Comparison of ENCODE assay signal across 8 cellular contexts in the genomic region with DNA sequence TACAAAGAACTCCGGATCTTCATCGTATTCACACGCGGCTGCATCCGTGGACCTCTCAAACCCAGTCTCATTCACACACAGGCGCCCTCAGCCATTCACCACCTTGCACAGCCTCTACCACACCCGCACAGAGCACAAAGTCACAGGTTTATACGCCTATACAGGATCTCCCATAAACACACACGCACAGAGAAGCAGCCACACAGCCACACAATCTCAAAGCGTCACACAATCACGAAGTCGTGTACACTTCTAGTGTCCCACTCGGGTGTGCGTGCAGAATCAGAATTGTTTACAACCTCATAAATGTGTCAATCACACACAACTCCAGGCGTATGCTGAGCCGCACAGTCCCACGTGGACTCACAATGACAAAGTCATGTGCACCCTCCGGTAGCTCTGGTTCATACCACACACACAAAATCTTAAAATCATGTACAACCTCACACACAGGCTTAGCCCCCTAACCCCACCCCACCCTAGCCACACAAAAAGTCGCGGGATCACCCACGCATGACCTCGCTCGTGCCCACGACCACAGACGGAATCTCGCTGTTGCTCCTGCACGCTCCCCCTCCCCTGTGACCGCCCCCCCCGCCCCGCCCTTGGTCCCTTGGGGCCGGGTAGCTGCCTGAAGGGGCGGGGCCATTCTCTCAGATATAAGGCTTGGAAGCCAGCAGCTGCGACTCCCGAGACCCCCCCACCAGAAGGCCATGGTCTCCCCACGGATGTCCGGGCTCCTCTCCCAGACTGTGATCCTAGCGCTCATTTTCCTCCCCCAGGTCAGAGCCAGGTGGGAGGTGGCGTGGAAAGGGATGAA. TPM values are rescaled to one million over a fixed set of nuclear protein-coding genes. Genes with fewer than 3 reads are reported as not detected.
A peak's percentile ranks its signal among the peaks of the same experiment; 100 is the strongest.
DNase-seq lines count a peak whose midpoint lies in the region; ATAC-seq, FAIRE-seq and TF ChIP-seq lines count a peak whose summit lies in the region.

DLL3 (plus strand) TSS at position 686 of the 820 bp plus-strand sequence; CDS start at position 714, 28 bp downstream.

- H3K79me2 ChIP-seq in GM12878 (ENCODE audit: control insufficient read depth, insufficient read depth, low read length), result no peaks in the 10 kb centered on the region

- peak within 1 kb of the TSS; percentile 89 for H3K4me2 ChIP-seq in GM12878 (ENCODE audit: control insufficient read depth, insufficient read depth)

- no peaks in the 10 kb centered on the region for H3K36me3 ChIP-seq in GM12878 (ENCODE audit: control insufficient read depth in 2 of 2, insufficient read depth in 2 of 2, low read length in 1 of 2)

- peaks cover 10% of the 10 kb centered on the region for H3K4me1 ChIP-seq in GM12878 (ENCODE audit: control insufficient read depth, insufficient read depth, low read length)

- FAIRE-seq in GM12878 (lab: Jason Lieb, UNC), result no peak

- no peak for TF ChIP-seq POLR2A in GM12878 (IDR thresholded peaks at IDR 0.05; ENCODE audit: low read depth, low read length)

- H3K4me1 Mint-ChIP-seq in neural crest cell, result peaks cover 20% of the 10 kb centered on the region

- no peaks in the 10 kb centered on the region for H3K9me3 Mint-ChIP-seq in neural crest cell

- SMC1A ChIA-PET in GM12878 (lab: Charles Lee; ENCODE audit: uncharacterized antibody, unreplicated experiment), result interaction anchor here (0.7 to 3.0 kb wide), 11 partner anchors 13 to 108 kb away, joined by 3 to 11 read pairs (median 3); partner anchors contain the start of genes EID2B, MED29, PAF1 and TIMM50

- no peaks in the 10 kb centered on the region for H3K36me3 Mint-ChIP-seq in neural crest cell (ENCODE audit: low read depth)

- 2% methylated on average over 31 of the region's 38 CpGs for WGBS in GM12878 (ENCODE audit: insufficient coverage, insufficient replicate concordance, low lambda C conversion rate, missing lambda C conversion rate)

- peak; percentile 68 for DNase-seq in activated CD8-positive, alpha-beta memory T cell treated with anti-CD3 and anti-CD28 coated beads for 24 hours
- no peak for DNase-seq in activated CD8-positive, alpha-beta memory T cell treated with anti-CD3 and anti-CD28 coated beads, Interleukin-2, amount 50 U/mL, for 4 hours
- DNase-seq in NCI-H526 (lab: John Stamatoyannopoulos, UW), result peak; percentile 92 to 95
- no peak for DNase-seq in GM12878 (ENCODE audit: low read depth, low spot score)
- DNase-seq in neural crest cell (ENCODE audit: low read depth, low spot score), result peak; percentile 17
- DNase-seq in SW 1271 (lab: John Stamatoyannopoulos, UW), result no peak
- no peak for DNase-seq in NOMO-1 (lab: John Stamatoyannopoulos, UW; ENCODE audit: unreplicated experiment in 2 of 2)

- TF ChIP-seq RAD21 in GM12878 (IDR thresholded peaks at IDR 0.05; ENCODE audit: insufficient read depth, low read depth, low read length), result no peak

- H3K27me3 Mint-ChIP-seq in neural crest cell (ENCODE audit: low read depth), result peaks cover 74% of the 10 kb centered on the region

- intact Hi-C loops in GM12878 (cut with micrococcal nuclease; ENCODE audit: unreplicated experiment), result loop anchor here (5.0 kb wide), 1 partner anchor 51 kb away; the partner anchor contains the start of gene SUPT5H

- no TSS peak for BruUV-seq in GM12878 (replicated peaks; lab: Mats Ljungman, UMichigan)

- H3K27ac ChIP-seq in GM12878 (ENCODE audit: control insufficient read depth, insufficient read depth), result no peak within 1 kb of the TSS

- H3K9ac ChIP-seq in GM12878 (ENCODE audit: control insufficient read depth, insufficient read depth, low read length), result no peak within 1 kb of the TSS

- CTCF ChIA-PET in GM12878 (lab: Yijun Ruan, JAX), result interaction anchor here (1.0 to 2.9 kb wide), 17 partner anchors 10 to 175 kb away, joined by 3 to 19 read pairs (median 5); partner anchors contain the start of genes EID2B and PLEKHG2

- RAD21 ChIA-PET in GM12878 (lab: Charles Lee; ENCODE audit: unreplicated experiment), result interaction anchor here (0.5 to 2.2 kb wide), 5 partner anchors 34 to 829 kb away, joined by 3 to 13 read pairs (median 5); partner anchors contain the start of gene EID2B

- TF ChIP-seq EP300 in GM12878 (IDR thresholded peaks at IDR 0.05; ENCODE audit: borderline replicate concordance in 1 of 2, control insufficient read depth in 1 of 2, low read depth in 2 of 2, low read length in 2 of 2), result 0 out of 4 replicates have a peak, but pooled peaks of 1 of the 2 experiments have one; percentile 43

- TF ChIP-seq CTCF in GM12878 (IDR thresholded peaks at IDR 0.05 in 2 of 3, conservative IDR thresholded peaks at IDR 0.05 in 1 of 3; ENCODE audit: control insufficient read depth in 2 of 3, extremely low read depth in 1 of 3, insufficient read depth in 1 of 3, low read depth in 3 of 3, low read length in 3 of 3), result no peak
- no peak for TF ChIP-seq CTCF in neural crest cell (conservative IDR thresholded peaks at IDR 0.05)

- in situ Hi-C loops in GM12878 (cut with MboI), result no loop called here

- H4K20me1 ChIP-seq in GM12878 (ENCODE audit: control insufficient read depth, insufficient read depth), result no peaks in the 10 kb centered on the region

- H2AFZ ChIP-seq in GM12878 (ENCODE audit: control insufficient read depth, low read depth, low read length), result no peak within 1 kb of the TSS; the same call in 1 of the 2 replicates

- 0 out of 2 replicates have a peak within 1 kb of the TSS, but pooled peaks have one; percentile 5 for H3K4me3 ChIP-seq in GM12878

- H3K27me3 ChIP-seq in GM12878 (replicated peaks in 1 of 2; ENCODE audit: control insufficient read depth in 2 of 2, insufficient read depth in 2 of 2, low read length in 1 of 2), result peaks cover 0 to 19% of the 10 kb centered on the region in 2 experiments; a peak in 3 of 4 replicates

- no peaks in the 10 kb centered on the region; the same call in 2 of the 3 replicates for H3K9me3 ChIP-seq in GM12878 (replicated peaks; ENCODE audit: control insufficient read depth, insufficient read depth, low read length)

- H3K4me3 Mint-ChIP-seq in neural crest cell, result peak within 1 kb of the TSS; percentile 79

- ATAC-seq in GM12878, result peak; percentile 68
- ATAC-seq in HG03432 (IDR thresholded peaks at IDR 0.05; ENCODE audit: unreplicated experiment), result no peak

- POLR2A ChIA-PET in GM12878 (lab: Charles Lee), result interaction anchor here (0.5 to 1.2 kb wide), 4 partner anchors 29 to 237 kb away, joined by 3 to 5 read pairs (median 4); no protein-coding TSS in a partner anchor

- H3K27ac Mint-ChIP-seq in neural crest cell (ENCODE audit: unreplicated experiment), result peak within 1 kb of the TSS; percentile 59

TF ChIP-seq in GM12878, 131 proteins besides CTCF, POLR2A, EP300 and RAD21 (continues in another document):
- TF ChIP-seq, protein P1, sequence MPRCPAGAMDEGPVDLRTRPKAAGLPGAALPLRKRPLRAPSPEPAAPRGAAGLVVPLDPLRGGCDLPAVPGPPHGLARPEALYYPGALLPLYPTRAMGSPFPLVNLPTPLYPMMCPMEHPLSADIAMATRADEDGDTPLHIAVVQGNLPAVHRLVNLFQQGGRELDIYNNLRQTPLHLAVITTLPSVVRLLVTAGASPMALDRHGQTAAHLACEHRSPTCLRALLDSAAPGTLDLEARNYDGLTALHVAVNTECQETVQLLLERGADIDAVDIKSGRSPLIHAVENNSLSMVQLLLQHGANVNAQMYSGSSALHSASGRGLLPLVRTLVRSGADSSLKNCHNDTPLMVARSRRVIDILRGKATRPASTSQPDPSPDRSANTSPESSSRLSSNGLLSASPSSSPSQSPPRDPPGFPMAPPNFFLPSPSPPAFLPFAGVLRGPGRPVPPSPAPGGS (IDR thresholded peaks at IDR 0.05; ENCODE audit: borderline replicate concordance, insufficient read depth, low read depth, low read length, poor library complexity, severe bottlenecking), result no peak
- TF ChIP-seq, protein P2, sequence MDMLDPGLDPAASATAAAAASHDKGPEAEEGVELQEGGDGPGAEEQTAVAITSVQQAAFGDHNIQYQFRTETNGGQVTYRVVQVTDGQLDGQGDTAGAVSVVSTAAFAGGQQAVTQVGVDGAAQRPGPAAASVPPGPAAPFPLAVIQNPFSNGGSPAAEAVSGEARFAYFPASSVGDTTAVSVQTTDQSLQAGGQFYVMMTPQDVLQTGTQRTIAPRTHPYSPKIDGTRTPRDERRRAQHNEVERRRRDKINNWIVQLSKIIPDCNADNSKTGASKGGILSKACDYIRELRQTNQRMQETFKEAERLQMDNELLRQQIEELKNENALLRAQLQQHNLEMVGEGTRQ (IDR thresholded peaks at IDR 0.05; ENCODE audit: borderline replicate concordance, low read depth, low read length), result no peak; the same call in 1 of the 2 replicates

RNA-seq across cellular contexts. Expression of gene DLL3, which starts in this region (rescaled TPM):
- total RNA-seq in GM12878 (2013; cell fraction: nucleolus; rRNA removed), result 3.2 and 4.2 TPM in 2 replicates
- 1.5 and 2.0 TPM in 2 replicates for total RNA-seq in GM12878 (2014; rRNA removed)
- 0.36 and 0.41 TPM in 2 replicates for total RNA-seq in GM12878 (2014; rRNA removed; fragmentation: Illumina TruSeq; extraction: Trizol)
- 0.93 and 1.3 TPM in 2 replicates for total RNA-seq in GM12878 (2021)
- 0.18 TPM for polyA plus RNA-seq in GM12878 (2011; ENCODE audit: low read depth)
- 0.58 and 0.64 TPM in 2 replicates for polyA plus RNA-seq in GM12878 (2011; rRNA removed)
- 1.2 and 1.3 TPM in 2 replicates for polyA plus RNA-seq in GM12878 (2011; cell fraction: cytosol; rRNA removed)
- polyA plus RNA-seq in GM12878 (2011; cell fraction: nucleus; rRNA removed), result 2.0 and 2.1 TPM in 2 replicates
- 0.58 and 0.62 TPM in 2 replicates for polyA plus RNA-seq in GM12878 (2012)
- polyA plus RNA-seq in GM12878 (2014; fragmentation: Illumina TruSeq; extraction: Trizol), result 0.06 and 0.22 TPM in 2 replicates
- under 1 TPM; 0.18 to 0.57 TPM for polyA plus RNA-seq in GM12878 (2014; fragmentation: Nextera tagmentation; extraction: Ambion mirVana)
- polyA plus RNA-seq in GM12878 (2014; rRNA removed), result 1.5 and 1.9 TPM in 2 replicates
- 1 to 10 TPM; 1.4 to 1.6 TPM for polyA plus RNA-seq in GM12878 (2016; fragmentation: Nextera tagmentation; extraction: Ambion mirVana)
- polyA minus RNA-seq in GM12878 (2011; rRNA and poly(A)+ RNA removed), result 0.46 and 0.66 TPM in 2 replicates
- 1.0 TPM in 1 of 2 replicates, not detected in the other for polyA minus RNA-seq in GM12878 (2011; cell fraction: cytosol; rRNA and poly(A)+ RNA removed)
- 0.85 and 1.6 TPM in 2 replicates for polyA minus RNA-seq in GM12878 (2011; cell fraction: nucleus; rRNA and poly(A)+ RNA removed)
- total RNA-seq in neural crest cell, result 17.9 and 22.3 TPM in 2 replicates

Comparison
In these comparisons a context has a peak if more than half of its experiments do, and no peak if none do; other contexts are left out.
1. DNase-seq: peak in activated CD8-positive, alpha-beta memory T cell treated with anti-CD3 and anti-CD28 coated beads for 24 hours (single experiment), NCI-H526 (2 of 2) and neural crest cell (single experiment); none in activated CD8-positive, alpha-beta memory T cell treated with anti-CD3 and anti-CD28 coated beads, Interleukin-2, amount 50 U/mL, for 4 hours (single experiment), GM12878 (single experiment), SW 1271 (0 of 2) and NOMO-1 (0 of 2).